35 cellular contexts compared by ENCODE assay signal in the genomic region with DNA sequence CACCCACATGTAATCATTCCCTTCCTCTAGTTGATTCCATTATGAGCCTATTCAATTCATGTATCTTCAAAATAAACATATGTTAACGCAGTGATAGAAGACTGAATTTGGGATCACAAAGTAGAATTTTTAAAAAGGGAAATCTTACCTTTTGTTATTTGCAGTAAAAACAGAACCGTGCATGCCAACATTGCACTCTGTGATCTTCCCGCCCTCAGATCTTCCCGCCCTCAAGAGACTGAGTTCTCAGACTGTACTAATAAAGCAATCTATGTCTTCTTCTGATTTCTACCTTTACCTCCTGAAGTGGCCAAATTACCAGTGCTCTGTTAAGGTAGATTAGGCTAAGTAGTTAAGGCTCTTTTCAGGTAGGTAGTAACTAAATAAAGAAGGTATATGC.
"Had no signal": no experiment of that assay in that cellular context is flagged by ENCODE, and none has a peak within 500 bp of the region (broad histone marks: within the 10 kb centered on the region; RNA-seq: fewer than 3 reads in every experiment).

No MANE protein-coding gene starts in this region.

- H3K36me3 ChIP-seq: adrenal gland, ascending aorta, cardiac muscle cell had no signal

- H3K27me3 ChIP-seq: adrenal gland, ascending aorta had no signal

- FAIRE-seq: bronchial epithelial cell had no signal

- DNase-seq: activated B cell treated with CpG ODN at 0.5 μM for 24 hours; activated CD4-positive, alpha-beta memory T cell treated with anti-CD3 and anti-CD28 coated beads for 36 hours; activated CD4-positive, alpha-beta T cell treated with anti-CD3 and anti-CD28 coated beads for 4 hours; activated CD4-positive, alpha-beta T cell treated with anti-CD3 and anti-CD28 coated beads, Interleukin-2, amount 10 ng/mL, durations not matched to agents 24 days and 14 days; activated CD4-positive, alpha-beta T cell treated with anti-CD3 and anti-CD28 coated beads, Interleukin-2, amount 50 U/mL, for 1 hour; activated CD4-positive, alpha-beta T cell treated with anti-CD3 and anti-CD28 coated beads, Interleukin-2, amount 50 U/mL, for 4 hours; activated CD4-positive, CD25-positive, alpha-beta regulatory T cell treated with anti-CD3 and anti-CD28 coated beads, Interleukin-2, amount 50 U/mL, for 72 hours; activated CD8-positive, alpha-beta memory T cell treated with anti-CD3 and anti-CD28 coated beads, Interleukin-2, amount 50 U/mL, for 4 hours; activated CD8-positive, alpha-beta T cell treated with anti-CD3 and anti-CD28 coated beads for 36 hours; activated effector memory CD4-positive, alpha-beta T cell treated with anti-CD3 and anti-CD28 coated beads, Interleukin-2, amount 50 U/mL, for 16 hours; activated gamma-delta T cell treated with Interleukin-2 at 50 U/mL for 16 hours; activated naive CD4-positive, alpha-beta T cell; activated naive CD4-positive, alpha-beta T cell treated with anti-CD3 and anti-CD28 coated beads for 36 hours; activated naive CD4-positive, alpha-beta T cell treated with anti-CD3 and anti-CD28 coated beads, Interleukin-2, amount 50 U/mL, for 16 hours; activated naive CD8-positive, alpha-beta T cell treated with anti-CD3 and anti-CD28 coated beads for 36 hours; activated T-cell treated with anti-CD3 and anti-CD28 coated beads for 4 hours; activated T-cell treated with anti-CD3 and anti-CD28 coated beads, Interleukin-2, amount 50 U/mL, for 1 hour; activated T-cell treated with anti-CD3 and anti-CD28 coated beads, Interleukin-2, amount 50 U/mL, for 4 hours; activated T-cell treated with anti-CD3 and anti-CD28 coated beads, Interleukin-2, amount 50 U/mL, for 72 hours; adrenal gland; amniotic stem cell; caudate nucleus; cerebellar nuclear complex; T-helper 1 cell; T-helper 9 cell had no signal

- H3K9me3 Mint-ChIP-seq: activated B cell treated with CpG ODN at 0.5 μM for 24 hours; activated CD4-positive, alpha-beta memory T cell treated with anti-CD3 and anti-CD28 coated beads for 36 hours; activated CD4-positive, alpha-beta T cell treated with anti-CD3 and anti-CD28 coated beads, Interleukin-2, amount 10 ng/mL, durations not matched to agents 24 days and 14 days; activated CD8-positive, alpha-beta T cell treated with anti-CD3 and anti-CD28 coated beads for 36 hours; activated naive CD4-positive, alpha-beta T cell treated with anti-CD3 and anti-CD28 coated beads for 36 hours; activated naive CD4-positive, alpha-beta T cell treated with anti-CD3 and anti-CD28 coated beads, Interleukin-2, amount 50 U/mL, for 72 hours; activated naive CD8-positive, alpha-beta T cell treated with anti-CD3 and anti-CD28 coated beads for 36 hours; activated T-cell treated with anti-CD3 and anti-CD28 coated beads, Interleukin-2, amount 50 U/mL, for 4 hours; activated T-cell treated with anti-CD3 and anti-CD28 coated beads, Interleukin-2, amount 50 U/mL, for 72 hours; activated T-helper 1 cell treated with anti-CD3 and anti-CD28 coated beads, Interleukin-12 subunit alpha, Interleukin-12 subunit beta, Interleukin-2, Interleukin-4 antibody, amounts not matched to agents 30 ng/mL and 10 ng/mL and 1 ng/mL, durations not matched to agents 14 hours and 24 hours and 36 hours; activated T-helper 17 cell treated with anti-CD3 and anti-CD28 coated beads, Interleukin-2, amount 50 U/mL, for 72 hours; brain; central memory CD8-positive, alpha-beta T cell; T-helper 1 cell treated with Interleukin-12 subunit alpha and Interleukin-12 subunit beta and Interleukin-4 antibody, amounts not matched to agents 30 μg/mL and 1 μg/mL, for 36 hours; T-helper 2 cell treated with Interferon-gamma antibody and Interleukin-4, amounts not matched to agents 5 μg/mL and 100 μg/mL, for 36 hours had no signal

- H3K27ac Mint-ChIP-seq: activated B cell treated with CpG ODN at 0.5 μM for 24 hours; activated CD4-positive, alpha-beta memory T cell treated with anti-CD3 and anti-CD28 coated beads for 36 hours; activated CD4-positive, alpha-beta T cell treated with anti-CD3 and anti-CD28 coated beads, Interleukin-2, amount 10 ng/mL, durations not matched to agents 24 days and 14 days; activated CD8-positive, alpha-beta T cell treated with anti-CD3 and anti-CD28 coated beads for 36 hours; activated naive CD4-positive, alpha-beta T cell treated with anti-CD3 and anti-CD28 coated beads for 36 hours; activated naive CD4-positive, alpha-beta T cell treated with anti-CD3 and anti-CD28 coated beads, Interleukin-2, amount 50 U/mL, for 72 hours; activated naive CD8-positive, alpha-beta T cell treated with anti-CD3 and anti-CD28 coated beads for 36 hours; activated T-cell treated with anti-CD3 and anti-CD28 coated beads, Interleukin-2, amount 50 U/mL, for 72 hours; activated T-helper 1 cell treated with anti-CD3 and anti-CD28 coated beads, Interleukin-12 subunit alpha, Interleukin-12 subunit beta, Interleukin-2, Interleukin-4 antibody, amounts not matched to agents 30 ng/mL and 10 ng/mL and 1 ng/mL, durations not matched to agents 14 hours and 24 hours and 36 hours; activated T-helper 17 cell treated with anti-CD3 and anti-CD28 coated beads, Interleukin-2, amount 50 U/mL, for 72 hours; brain; T-helper 1 cell treated with Interleukin-12 subunit alpha and Interleukin-12 subunit beta and Interleukin-4 antibody, amounts not matched to agents 30 μg/mL and 1 μg/mL, for 36 hours; T-helper 2 cell treated with Interferon-gamma antibody and Interleukin-4, amounts not matched to agents 5 μg/mL and 100 μg/mL, for 36 hours had no signal

- ATAC-seq: activated CD8-positive, alpha-beta T cell treated with anti-CD3 and anti-CD28 coated beads for 36 hours; activated naive CD4-positive, alpha-beta T cell treated with anti-CD3 and anti-CD28 coated beads, Interleukin-2, amount 50 U/mL, for 72 hours; activated T-cell treated with anti-CD3 and anti-CD28 coated beads, Interleukin-2, amount 50 U/mL, for 4 hours; activated T-cell treated with anti-CD3 and anti-CD28 coated beads, Interleukin-2, amount 50 U/mL, for 72 hours; activated T-helper 17 cell treated with anti-CD3 and anti-CD28 coated beads, Interleukin-2, amount 50 U/mL, for 72 hours had no signal

- H3K4me3 ChIP-seq: adrenal gland, ascending aorta, cardiac muscle cell had no signal

- H3K27ac ChIP-seq: adrenal gland, ascending aorta, cardiac muscle cell had no signal

- H3K36me3 Mint-ChIP-seq: activated CD4-positive, alpha-beta memory T cell treated with anti-CD3 and anti-CD28 coated beads for 36 hours; brain had no signal

- H3K4me3 Mint-ChIP-seq: activated B cell treated with CpG ODN at 0.5 μM for 24 hours; activated CD4-positive, alpha-beta memory T cell treated with anti-CD3 and anti-CD28 coated beads for 36 hours; activated CD4-positive, alpha-beta T cell treated with anti-CD3 and anti-CD28 coated beads, Interleukin-2, amount 10 ng/mL, durations not matched to agents 24 days and 14 days; activated CD8-positive, alpha-beta T cell treated with anti-CD3 and anti-CD28 coated beads for 36 hours; activated naive CD4-positive, alpha-beta T cell treated with anti-CD3 and anti-CD28 coated beads for 36 hours; activated naive CD8-positive, alpha-beta T cell treated with anti-CD3 and anti-CD28 coated beads for 36 hours; activated T-cell treated with anti-CD3 and anti-CD28 coated beads, Interleukin-2, amount 50 U/mL, for 4 hours; activated T-cell treated with anti-CD3 and anti-CD28 coated beads, Interleukin-2, amount 50 U/mL, for 72 hours; activated T-helper 1 cell treated with anti-CD3 and anti-CD28 coated beads, Interleukin-12 subunit alpha, Interleukin-12 subunit beta, Interleukin-2, Interleukin-4 antibody, amounts not matched to agents 30 ng/mL and 10 ng/mL and 1 ng/mL, durations not matched to agents 14 hours and 24 hours and 36 hours; activated T-helper 17 cell treated with anti-CD3 and anti-CD28 coated beads, Interleukin-2, amount 50 U/mL, for 72 hours; central memory CD8-positive, alpha-beta T cell; T-helper 1 cell treated with Interleukin-12 subunit alpha and Interleukin-12 subunit beta and Interleukin-4 antibody, amounts not matched to agents 30 μg/mL and 1 μg/mL, for 36 hours; T-helper 2 cell treated with Interferon-gamma antibody and Interleukin-4, amounts not matched to agents 5 μg/mL and 100 μg/mL, for 36 hours had no signal

- H3K9me3 ChIP-seq: adrenal gland, ascending aorta had no signal
